3 cellular contexts compared by ENCODE assay signal in the genomic region with DNA sequence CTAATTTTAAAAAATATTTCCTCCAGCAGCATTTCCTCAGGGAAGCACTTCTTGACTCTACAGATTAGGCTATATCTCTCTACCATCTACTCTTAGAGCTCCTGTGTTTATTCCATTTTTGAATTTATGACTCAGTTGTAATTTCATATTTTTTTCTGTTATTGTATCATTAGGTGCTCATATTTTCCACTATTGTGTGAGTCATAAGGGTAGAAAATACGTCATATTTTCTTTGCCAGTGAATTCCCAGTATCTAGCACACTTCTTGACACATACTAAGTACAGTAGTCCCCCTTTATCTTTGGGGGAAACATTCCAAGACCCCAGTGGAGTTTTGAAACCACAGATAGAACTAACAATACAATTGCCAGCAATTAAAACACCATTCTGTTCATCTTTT.
TF ChIP-seq lines count a peak whose summit lies in the region.

No MANE protein-coding gene starts in this region.

TF ChIP-seq in HepG2, 621 proteins besides CTCF, POLR2A, EP300 and RAD21:
- TF ChIP-seq CREB1 (IDR thresholded peaks at IDR 0.05) (peak; percentile 75), CREB1 (CRISPR knock-in tag; IDR thresholded peaks at IDR 0.05) (no peak), ZSCAN9 (CRISPR knock-in tag; IDR thresholded peaks at IDR 0.05; ENCODE audit: borderline replicate concordance) (no peak)

TF ChIP-seq in SK-N-SH, 30 proteins besides CTCF, POLR2A, EP300 and RAD21:
- TF ChIP-seq, protein P1, sequence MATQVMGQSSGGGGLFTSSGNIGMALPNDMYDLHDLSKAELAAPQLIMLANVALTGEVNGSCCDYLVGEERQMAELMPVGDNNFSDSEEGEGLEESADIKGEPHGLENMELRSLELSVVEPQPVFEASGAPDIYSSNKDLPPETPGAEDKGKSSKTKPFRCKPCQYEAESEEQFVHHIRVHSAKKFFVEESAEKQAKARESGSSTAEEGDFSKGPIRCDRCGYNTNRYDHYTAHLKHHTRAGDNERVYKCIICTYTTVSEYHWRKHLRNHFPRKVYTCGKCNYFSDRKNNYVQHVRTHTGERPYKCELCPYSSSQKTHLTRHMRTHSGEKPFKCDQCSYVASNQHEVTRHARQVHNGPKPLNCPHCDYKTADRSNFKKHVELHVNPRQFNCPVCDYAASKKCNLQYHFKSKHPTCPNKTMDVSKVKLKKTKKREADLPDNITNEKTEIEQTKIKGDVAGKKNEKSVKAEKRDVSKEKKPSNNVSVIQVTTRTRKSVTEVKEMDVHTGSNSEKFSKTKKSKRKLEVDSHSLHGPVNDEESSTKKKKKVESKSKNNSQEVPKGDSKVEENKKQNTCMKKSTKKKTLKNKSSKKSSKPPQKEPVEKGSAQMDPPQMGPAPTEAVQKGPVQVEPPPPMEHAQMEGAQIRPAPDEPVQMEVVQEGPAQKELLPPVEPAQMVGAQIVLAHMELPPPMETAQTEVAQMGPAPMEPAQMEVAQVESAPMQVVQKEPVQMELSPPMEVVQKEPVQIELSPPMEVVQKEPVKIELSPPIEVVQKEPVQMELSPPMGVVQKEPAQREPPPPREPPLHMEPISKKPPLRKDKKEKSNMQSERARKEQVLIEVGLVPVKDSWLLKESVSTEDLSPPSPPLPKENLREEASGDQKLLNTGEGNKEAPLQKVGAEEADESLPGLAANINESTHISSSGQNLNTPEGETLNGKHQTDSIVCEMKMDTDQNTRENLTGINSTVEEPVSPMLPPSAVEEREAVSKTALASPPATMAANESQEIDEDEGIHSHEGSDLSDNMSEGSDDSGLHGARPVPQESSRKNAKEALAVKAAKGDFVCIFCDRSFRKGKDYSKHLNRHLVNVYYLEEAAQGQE (IDR thresholded peaks at IDR 0.05; ENCODE audit: low read depth, low read length): no peak
- TF ChIP-seq FOSL2 (IDR thresholded peaks at IDR 0.05; ENCODE audit: borderline replicate concordance, low read depth): no peak
- no peak for TF ChIP-seq CHD2 (IDR thresholded peaks at IDR 0.05; ENCODE audit: low read length, partially characterized antibody)
- TF ChIP-seq RCOR1 (IDR thresholded peaks at IDR 0.05; ENCODE audit: low read length): no peak
- no peak for TF ChIP-seq FOXJ3 (CRISPR knock-in tag; IDR thresholded peaks at IDR 0.05)
- TF ChIP-seq, protein P2, sequence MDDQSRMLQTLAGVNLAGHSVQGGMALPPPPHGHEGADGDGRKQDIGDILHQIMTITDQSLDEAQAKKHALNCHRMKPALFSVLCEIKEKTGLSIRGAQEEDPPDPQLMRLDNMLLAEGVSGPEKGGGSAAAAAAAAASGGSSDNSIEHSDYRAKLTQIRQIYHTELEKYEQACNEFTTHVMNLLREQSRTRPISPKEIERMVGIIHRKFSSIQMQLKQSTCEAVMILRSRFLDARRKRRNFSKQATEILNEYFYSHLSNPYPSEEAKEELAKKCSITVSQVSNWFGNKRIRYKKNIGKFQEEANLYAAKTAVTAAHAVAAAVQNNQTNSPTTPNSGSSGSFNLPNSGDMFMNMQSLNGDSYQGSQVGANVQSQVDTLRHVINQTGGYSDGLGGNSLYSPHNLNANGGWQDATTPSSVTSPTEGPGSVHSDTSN (IDR thresholded peaks at IDR 0.05): no peak
- TF ChIP-seq JUND (IDR thresholded peaks at IDR 0.05): peak; percentile 14; the same call in 1 of the 2 replicates
- no peak for TF ChIP-seq SMC3 (IDR thresholded peaks at IDR 0.05; ENCODE audit: low read depth, low read length)

TF ChIP-seq in endothelial cell of umbilical vein, 7 proteins besides CTCF, POLR2A, EP300 and RAD21:
- TF ChIP-seq, protein P3, sequence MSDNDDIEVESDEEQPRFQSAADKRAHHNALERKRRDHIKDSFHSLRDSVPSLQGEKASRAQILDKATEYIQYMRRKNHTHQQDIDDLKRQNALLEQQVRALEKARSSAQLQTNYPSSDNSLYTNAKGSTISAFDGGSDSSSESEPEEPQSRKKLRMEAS (IDR thresholded peaks at IDR 0.05; ENCODE audit: insufficient read depth, insufficient read length): no peak
- TF ChIP-seq POLR2AphosphoS5 (IDR thresholded peaks at IDR 0.05; ENCODE audit: insufficient read depth, low read depth, low read length) (no peak), EZH2 (IDR thresholded peaks at IDR 0.05; ENCODE audit: borderline replicate concordance, low read depth, low read length, severe bottlenecking) (no peak), MYC (IDR thresholded peaks at IDR 0.05; ENCODE audit: low read depth, low read length) (no peak), GATA2 (IDR thresholded peaks at IDR 0.05; ENCODE audit: insufficient read depth, insufficient read length, low read depth, low read length) (no peak), JUN (IDR thresholded peaks at IDR 0.05; ENCODE audit: borderline replicate concordance, insufficient read depth, insufficient read length, low read depth) (peak; percentile 52)
TF ChIP-seq in endothelial cell of umbilical vein: peak in this region for 1.
